In genomic region chr6:133410628-133411027, GRCh38 we compare ENCODE assay signal across 31 cellular contexts.
A peak's percentile ranks its signal among the peaks of the same experiment; 100 is the strongest.
DNase-seq lines count a peak whose midpoint lies in the region; ATAC-seq and TF ChIP-seq lines count a peak whose summit lies in the region.
"Had no signal": no experiment of that assay in that cellular context is flagged by ENCODE, and none has a peak within 500 bp of the region (broad histone marks: within the 10 kb centered on the region; RNA-seq: fewer than 3 reads in every experiment).

No MANE protein-coding gene starts in this region.

- no peaks in the 10 kb centered on the region for H3K79me2 ChIP-seq in neural progenitor cell (ENCODE audit: low read depth)

- H3K27ac Mint-ChIP-seq in neural progenitor cell, result peak overlapping the region; percentile 96
- H3K27ac Mint-ChIP-seq: activated T-cell treated with anti-CD3 and anti-CD28 coated beads, Interleukin-2, amount 50 U/mL, for 72 hours; CD8-positive, alpha-beta T cell had no signal

- H3K9me3 Mint-ChIP-seq in neural progenitor cell, result no peaks in the 10 kb centered on the region
- H3K9me3 Mint-ChIP-seq in activated T-cell treated with anti-CD3 and anti-CD28 coated beads, Interleukin-2, amount 50 U/mL, for 4 hours, result no peaks in the 10 kb centered on the region
- H3K9me3 Mint-ChIP-seq: activated T-cell treated with anti-CD3 and anti-CD28 coated beads, Interleukin-2, amount 50 U/mL, for 72 hours had no signal

- H3K27me3 ChIP-seq in iPS-20b (ENCODE audit: insufficient read depth, low read length) (no peaks in the 10 kb centered on the region), neural progenitor cell (no peaks in the 10 kb centered on the region)
- H3K27me3 ChIP-seq: gastrocnemius medialis, neutrophil, vagina had no signal

- peaks cover 21% of the 10 kb centered on the region for H3K4me1 Mint-ChIP-seq in neural progenitor cell
- H3K4me1 Mint-ChIP-seq in activated T-cell treated with anti-CD3 and anti-CD28 coated beads, Interleukin-2, amount 50 U/mL, for 4 hours (ENCODE audit: low read depth), result no peaks in the 10 kb centered on the region

- H2AFZ ChIP-seq in neural progenitor cell (replicated peaks), result peak overlapping the region; percentile 89

- peaks cover 3% of the 10 kb centered on the region for H3K27me3 Mint-ChIP-seq in neural progenitor cell (ENCODE audit: insufficient read depth, low read depth)
- no peaks in the 10 kb centered on the region for H3K27me3 Mint-ChIP-seq in activated T-cell treated with anti-CD3 and anti-CD28 coated beads, Interleukin-2, amount 50 U/mL, for 4 hours (ENCODE audit: low read depth)

- no peak for ATAC-seq in HG03108 (IDR thresholded peaks at IDR 0.05; ENCODE audit: unreplicated experiment)
- ATAC-seq in activated T-cell treated with anti-CD3 and anti-CD28 coated beads, Interleukin-2, amount 50 U/mL, for 4 hours, result no peak
- ATAC-seq: activated T-cell treated with anti-CD3 and anti-CD28 coated beads, Interleukin-2, amount 50 U/mL, for 72 hours; CD8-positive, alpha-beta T cell; gastrocnemius medialis; Panc1 had no signal

- H3F3A ChIP-seq in neural progenitor cell (ENCODE audit: low read depth), result peaks cover 35% of the 10 kb centered on the region

- H3K4me3 ChIP-seq in iPS-20b (ENCODE audit: low read length) (peak overlapping the region; percentile 34; the same call in 1 of the 2 replicates), neural progenitor cell (no peak overlapping the region)
- H3K4me3 ChIP-seq: gastrocnemius medialis, lung, prostate gland, thoracic aorta, vagina had no signal

- H4K20me1 ChIP-seq in neural progenitor cell (ENCODE audit: low read depth), result no peaks in the 10 kb centered on the region

- peak; percentile 92 for DNase-seq in ELF-1 (ENCODE audit: low read depth, low spot score)
- DNase-seq in HuH-7 (ENCODE audit: low spot score), result peak; percentile 17
- DNase-seq in neural progenitor cell (ENCODE audit: low spot score), result peak; percentile 34
- DNase-seq in activated T-cell treated with anti-CD3 and anti-CD28 coated beads, Interleukin-2, amount 50 U/mL, for 4 hours, result no peak
- no peak for DNase-seq in OCI-M1 (lab: John Stamatoyannopoulos, UW)
- DNase-seq in KG1 (lab: John Stamatoyannopoulos, UW), result no peak
- DNase-seq: activated CD4-positive, alpha-beta T cell treated with anti-CD3 and anti-CD28 coated beads, Interleukin-2, amount 50 U/mL, for 1 hour; activated naive CD4-positive, alpha-beta T cell; activated T-cell treated with anti-CD3 and anti-CD28 coated beads, Interleukin-2, amount 50 U/mL, for 72 hours; CD8-positive, alpha-beta T cell; dermis blood vessel endothelial cell; DMS153; gastrocnemius medialis; GDM1; HCEC 1CT; hippocampal formation; NCI-H2171; NCI-H524 treated with DMSO at 0.1 percent for 48 hours; SHP77; stimulated activated naive CD4-positive, alpha-beta T cell treated with Interleukin-2 at 50 U/mL for 16 hours; SW 1271; T1000; WERI-Rb-1 had no signal

- TF ChIP-seq CTCF in neural progenitor cell (IDR thresholded peaks at IDR 0.05), result no peak

- no peaks in the 10 kb centered on the region for H3K36me3 ChIP-seq in iPS-20b (ENCODE audit: insufficient read depth, low read depth, low read length)
- H3K36me3 ChIP-seq in neural progenitor cell, result no peaks in the 10 kb centered on the region
- H3K36me3 ChIP-seq: gastrocnemius medialis, neutrophil, prostate gland, thoracic aorta, vagina, WERI-Rb-1 had no signal

- H3K9me3 ChIP-seq in iPS-20b (ENCODE audit: insufficient read depth, low read depth, low read length), result no peaks in the 10 kb centered on the region; the same call in 1 of the 2 replicates
- H3K9me3 ChIP-seq in neural progenitor cell (ENCODE audit: low read depth), result no peaks in the 10 kb centered on the region
- H3K9me3 ChIP-seq: gastrocnemius medialis, neutrophil, prostate gland, thoracic aorta, vagina had no signal

- peak overlapping the region; percentile 68 for H3K4me2 ChIP-seq in neural progenitor cell

- H3K4me1 ChIP-seq in iPS-20b (ENCODE audit: insufficient read depth, low read length) (peaks cover 12% of the 10 kb centered on the region; the same call in 1 of the 2 replicates), neural progenitor cell (peaks cover 54% of the 10 kb centered on the region)
- H3K4me1 ChIP-seq: prostate gland, vagina had no signal

- H3K27ac ChIP-seq in iPS-20b (ENCODE audit: low read length) (no peak overlapping the region), neural progenitor cell (peak overlapping the region; percentile 55)
- H3K27ac ChIP-seq: gastrocnemius medialis, neutrophil, prostate gland, thoracic aorta, vagina, WERI-Rb-1 had no signal

- peak overlapping the region; percentile 63 for H3K4me3 Mint-ChIP-seq in neural progenitor cell
- no peak overlapping the region for H3K4me3 Mint-ChIP-seq in activated T-cell treated with anti-CD3 and anti-CD28 coated beads, Interleukin-2, amount 50 U/mL, for 4 hours
- H3K4me3 Mint-ChIP-seq: activated T-cell treated with anti-CD3 and anti-CD28 coated beads, Interleukin-2, amount 50 U/mL, for 72 hours; CD8-positive, alpha-beta T cell had no signal

- H3K9ac ChIP-seq in iPS-20b (ENCODE audit: low read depth, low read length), result peak overlapping the region; percentile 23; the same call in 1 of the 2 replicates
- H3K9ac ChIP-seq in neural progenitor cell, result no peak overlapping the region

- H3K36me3 Mint-ChIP-seq in neural progenitor cell, result no peaks in the 10 kb centered on the region
- H3K36me3 Mint-ChIP-seq in activated T-cell treated with anti-CD3 and anti-CD28 coated beads, Interleukin-2, amount 50 U/mL, for 4 hours (ENCODE audit: insufficient read depth), result no peaks in the 10 kb centered on the region
- H3K36me3 Mint-ChIP-seq: CD8-positive, alpha-beta T cell had no signal

Comparison
In these comparisons a context has a peak if more than half of its experiments do, and no peak if none do; other contexts are left out.
1. DNase-seq: peak in ELF-1 (single experiment), HuH-7 (single experiment) and neural progenitor cell (single experiment); none in activated T-cell treated with anti-CD3 and anti-CD28 coated beads, Interleukin-2, amount 50 U/mL, for 4 hours (single experiment), OCI-M1 (single experiment) and KG1 (single experiment).